20 cellular contexts compared by ENCODE assay signal in genomic region chr1:15453773-15454172, GRCh38. TPM values are rescaled to one million over a fixed set of nuclear protein-coding genes. Genes with fewer than 3 reads are reported as not detected.
A peak's percentile ranks its signal among the peaks of the same experiment; 100 is the strongest.
DNase-seq lines count a peak whose midpoint lies in the region; ATAC-seq, FAIRE-seq and TF ChIP-seq lines count a peak whose summit lies in the region.
"Had no signal": no experiment of that assay in that cellular context is flagged by ENCODE, and none has a peak within 500 bp of the region (broad histone marks: within the 10 kb centered on the region; RNA-seq: fewer than 3 reads in every experiment).

No MANE protein-coding gene starts in this region.

- no peaks in the 10 kb centered on the region for H3K9me1 ChIP-seq in IMR-90 (ENCODE audit: insufficient read depth, low read length)

- DNase-seq in AG10803 (ENCODE audit: low read depth) (peak; percentile 23), IMR-90 (peak; percentile 44), brain microvascular endothelial cell (no peak), pancreas (peak in 5 of 6 donors; percentile 66 to 90 (median 82))
- no peak for DNase-seq in stimulated activated naive CD8-positive, alpha-beta T cell treated with anti-CD3 and anti-CD28 coated beads, Interleukin-15, amount 100 ng/mL, for 72 hours
- DNase-seq in activated T-helper 2 cell treated with anti-CD3 and anti-CD28 coated beads, Interferon-gamma antibody, Interleukin-2, Interleukin-4, amounts not matched to agents 10 μg/mL and 5 μg/mL and 100 μg/mL, durations not matched to agents 14 hours and 24 hours and 36 hours (ENCODE audit: low spot score): no peak
- no peak for DNase-seq in activated CD4-positive, alpha-beta memory T cell treated with anti-CD3 and anti-CD28 coated beads, Interleukin-2, amount 10 ng/mL, durations not matched to agents 7 days and 5 days
- DNase-seq: BE2C; CD4-positive, alpha-beta memory T cell; H9; NCI-H2029; NCI-H524 treated with DMSO at 0.1 percent for 48 hours; OCI-M1 had no signal

- TF ChIP-seq POLR2A in IMR-90 (IDR thresholded peaks at IDR 0.05; ENCODE audit: low read depth, low read length): no peak

- H2BK20ac ChIP-seq in IMR-90 (ENCODE audit: low read depth, low read length): no peak overlapping the region

- no peaks in the 10 kb centered on the region for H3K9me3 Mint-ChIP-seq in stimulated activated naive CD8-positive, alpha-beta T cell treated with anti-CD3 and anti-CD28 coated beads, Interleukin-15, amount 100 ng/mL, for 72 hours
- H3K9me3 Mint-ChIP-seq in activated T-helper 2 cell treated with anti-CD3 and anti-CD28 coated beads, Interferon-gamma antibody, Interleukin-2, Interleukin-4, amounts not matched to agents 10 μg/mL and 5 μg/mL and 100 μg/mL, durations not matched to agents 14 hours and 24 hours and 36 hours: no peaks in the 10 kb centered on the region
- H3K9me3 Mint-ChIP-seq in activated CD4-positive, alpha-beta memory T cell treated with anti-CD3 and anti-CD28 coated beads, Interleukin-2, amount 10 ng/mL, durations not matched to agents 7 days and 5 days: no peaks in the 10 kb centered on the region
- H3K9me3 Mint-ChIP-seq: CD4-positive, alpha-beta memory T cell had no signal

- H3K4me3 ChIP-seq in AG10803 (ENCODE audit: low read length) (no peak overlapping the region), IMR-90 (ENCODE audit: insufficient read depth, low read depth, low read length) (no peak overlapping the region), brain microvascular endothelial cell (ENCODE audit: low read depth, low read length) (no peak overlapping the region), pancreas (no peak overlapping the region)
- H3K4me3 ChIP-seq: SK-N-MC had no signal

- no TSS peak for BruUV-seq in IMR-90 (replicated peaks; lab: Mats Ljungman, UMichigan)

- H3K36me3 ChIP-seq in IMR-90 (ENCODE audit: control insufficient read depth, insufficient read depth, low read length) (no peaks in the 10 kb centered on the region), brain microvascular endothelial cell (replicated peaks) (no peaks in the 10 kb centered on the region), pancreas (no peaks in the 10 kb centered on the region)
- H3K36me3 ChIP-seq: BE2C had no signal

- in situ Hi-C loops in IMR-90 (cut with MboI; ENCODE audit: low sequenced_read_pairs): no loop called here
- in situ Hi-C loops in brain microvascular endothelial cell (cut with HindIII; ENCODE audit: low pct_ligation_motif_present, low sequenced_read_pairs): no loop called here

- no peak overlapping the region for H4K5ac ChIP-seq in IMR-90 (ENCODE audit: low read depth, low read length)

- no peaks in the 10 kb centered on the region for H3K27me3 Mint-ChIP-seq in stimulated activated naive CD8-positive, alpha-beta T cell treated with anti-CD3 and anti-CD28 coated beads, Interleukin-15, amount 100 ng/mL, for 72 hours
- H3K27me3 Mint-ChIP-seq in activated T-helper 2 cell treated with anti-CD3 and anti-CD28 coated beads, Interferon-gamma antibody, Interleukin-2, Interleukin-4, amounts not matched to agents 10 μg/mL and 5 μg/mL and 100 μg/mL, durations not matched to agents 14 hours and 24 hours and 36 hours (ENCODE audit: low read depth): peaks cover 5% of the 10 kb centered on the region
- peaks cover 10% of the 10 kb centered on the region for H3K27me3 Mint-ChIP-seq in activated CD4-positive, alpha-beta memory T cell treated with anti-CD3 and anti-CD28 coated beads, Interleukin-2, amount 10 ng/mL, durations not matched to agents 7 days and 5 days

- no peaks in the 10 kb centered on the region for H3K36me3 Mint-ChIP-seq in activated T-helper 2 cell treated with anti-CD3 and anti-CD28 coated beads, Interferon-gamma antibody, Interleukin-2, Interleukin-4, amounts not matched to agents 10 μg/mL and 5 μg/mL and 100 μg/mL, durations not matched to agents 14 hours and 24 hours and 36 hours (ENCODE audit: low read depth)
- no peaks in the 10 kb centered on the region for H3K36me3 Mint-ChIP-seq in activated CD4-positive, alpha-beta memory T cell treated with anti-CD3 and anti-CD28 coated beads, Interleukin-2, amount 10 ng/mL, durations not matched to agents 7 days and 5 days (ENCODE audit: low read depth)
- H3K36me3 Mint-ChIP-seq: CD4-positive, alpha-beta memory T cell had no signal

- no peak overlapping the region for H3K56ac ChIP-seq in IMR-90 (ENCODE audit: extremely low read depth, insufficient read depth, low read length)

- peaks cover 4% of the 10 kb centered on the region for H3K9me3 ChIP-seq in IMR-90 (ENCODE audit: control insufficient read depth, insufficient read depth, low read length)
- no peaks in the 10 kb centered on the region for H3K9me3 ChIP-seq in pancreas
- H3K9me3 ChIP-seq: BE2C had no signal

- POLR2A ChIA-PET in IMR-90 (lab: Charles Lee; ENCODE audit: unreplicated experiment): interaction anchor here (0.5 kb wide), 1 partner anchor 42 kb away, joined by 4 read pairs; no protein-coding TSS in a partner anchor
- POLR2A ChIA-PET in activated CD4-positive, alpha-beta memory T cell treated with anti-CD3 and anti-CD28 coated beads, Interleukin-2, amount 10 ng/mL, durations not matched to agents 7 days and 5 days (lab: Charles Lee): no interaction called here

- H4K20me1 ChIP-seq in IMR-90 (ENCODE audit: insufficient read depth, low read length): no peaks in the 10 kb centered on the region

- H3K4me2 ChIP-seq in IMR-90 (ENCODE audit: low read depth, low read length): no peak overlapping the region

- no peaks in the 10 kb centered on the region for H3K27me3 ChIP-seq in IMR-90 (ENCODE audit: control insufficient read depth, insufficient read depth, low read length)
- no peaks in the 10 kb centered on the region for H3K27me3 ChIP-seq in brain microvascular endothelial cell (replicated peaks)
- no peaks in the 10 kb centered on the region for H3K27me3 ChIP-seq in pancreas
- H3K27me3 ChIP-seq: BE2C had no signal

- H3K23ac ChIP-seq in IMR-90 (ENCODE audit: low read depth, low read length): no peak overlapping the region

- no CpG with 5 or more reads among the region's 12 CpGs for WGBS in IMR-90 (ENCODE audit: extremely low coverage in 2 of 2, insufficient read length in 1 of 2), 2 experiments
- WGBS in pancreas, 2 donors: 39 to 43% methylated on average over 12 of the region's 12 CpGs

- no peak overlapping the region for H2AFZ ChIP-seq in IMR-90 (replicated peaks; ENCODE audit: low read length, poor library complexity)

- H3K27ac Mint-ChIP-seq in stimulated activated naive CD8-positive, alpha-beta T cell treated with anti-CD3 and anti-CD28 coated beads, Interleukin-15, amount 100 ng/mL, for 72 hours: no peak overlapping the region
- no peak overlapping the region for H3K27ac Mint-ChIP-seq in activated T-helper 2 cell treated with anti-CD3 and anti-CD28 coated beads, Interferon-gamma antibody, Interleukin-2, Interleukin-4, amounts not matched to agents 10 μg/mL and 5 μg/mL and 100 μg/mL, durations not matched to agents 14 hours and 24 hours and 36 hours
- no peak overlapping the region for H3K27ac Mint-ChIP-seq in activated CD4-positive, alpha-beta memory T cell treated with anti-CD3 and anti-CD28 coated beads, Interleukin-2, amount 10 ng/mL, durations not matched to agents 7 days and 5 days
- H3K27ac Mint-ChIP-seq: CD4-positive, alpha-beta memory T cell had no signal

- H3K79me1 ChIP-seq in IMR-90 (ENCODE audit: low read depth in 1 of 2, low read length in 2 of 2): no peaks in the 10 kb centered on the region

- no peak for FAIRE-seq in pancreas (lab: Jason Lieb, UNC)
- FAIRE-seq: D721Med, HepG2 had no signal

- intact Hi-C loops in IMR-90 (cut with micrococcal nuclease) (no loop called here), pancreas (cut with DNase I) (no loop called here)
- intact Hi-C loops in activated T-helper 2 cell treated with anti-CD3 and anti-CD28 coated beads, Interferon-gamma antibody, Interleukin-2, Interleukin-4, amounts not matched to agents 10 μg/mL and 5 μg/mL and 100 μg/mL, durations not matched to agents 14 hours and 24 hours and 36 hours (cut with micrococcal nuclease): no loop called here

- CTCF ChIA-PET in IMR-90 (lab: Yijun Ruan, JAX): no interaction called here
- CTCF ChIA-PET in activated CD4-positive, alpha-beta memory T cell treated with anti-CD3 and anti-CD28 coated beads, Interleukin-2, amount 10 ng/mL, durations not matched to agents 7 days and 5 days (lab: Charles Lee): no interaction called here

- H2BK5ac ChIP-seq in IMR-90 (ENCODE audit: low read depth, low read length, poor library complexity, severe bottlenecking): no peak overlapping the region

- no peak for ATAC-seq in IMR-90 (ENCODE audit: low read depth)
- peak in 2 of 4 donors; percentile 3 to 25 for ATAC-seq in pancreas
- no peak for ATAC-seq in stimulated activated naive CD8-positive, alpha-beta T cell treated with anti-CD3 and anti-CD28 coated beads, Interleukin-15, amount 100 ng/mL, for 72 hours
- ATAC-seq in GM21515 (IDR thresholded peaks at IDR 0.05; ENCODE audit: unreplicated experiment): no peak
- ATAC-seq: HepG2 had no signal

- H3K27ac ChIP-seq in IMR-90 (ENCODE audit: insufficient read depth, low read length) (no peak overlapping the region), brain microvascular endothelial cell (peak overlapping the region; percentile 45), pancreas (peak overlapping the region; percentile 64 to 85 (median 76))
- H3K27ac ChIP-seq: RWPE1, SK-N-MC had no signal

- H2AK9ac ChIP-seq in IMR-90 (replicated peaks; ENCODE audit: low read depth, low read length, poor library complexity): no peak overlapping the region

- TF ChIP-seq RAD21 in IMR-90 (IDR thresholded peaks at IDR 0.05; ENCODE audit: low read length): no peak

- H2AK5ac ChIP-seq in IMR-90 (ENCODE audit: low read depth, low read length): no peak overlapping the region

- H4K8ac ChIP-seq in IMR-90 (ENCODE audit: low read depth in 2 of 2, low read length in 2 of 2): no peak overlapping the region

- H3K4me3 Mint-ChIP-seq in stimulated activated naive CD8-positive, alpha-beta T cell treated with anti-CD3 and anti-CD28 coated beads, Interleukin-15, amount 100 ng/mL, for 72 hours: no peak overlapping the region
- no peak overlapping the region for H3K4me3 Mint-ChIP-seq in activated T-helper 2 cell treated with anti-CD3 and anti-CD28 coated beads, Interferon-gamma antibody, Interleukin-2, Interleukin-4, amounts not matched to agents 10 μg/mL and 5 μg/mL and 100 μg/mL, durations not matched to agents 14 hours and 24 hours and 36 hours (ENCODE audit: low read depth)
- no peak overlapping the region for H3K4me3 Mint-ChIP-seq in activated CD4-positive, alpha-beta memory T cell treated with anti-CD3 and anti-CD28 coated beads, Interleukin-2, amount 10 ng/mL, durations not matched to agents 7 days and 5 days
- H3K4me3 Mint-ChIP-seq: CD4-positive, alpha-beta memory T cell; H9 had no signal

- no peak overlapping the region for H3K18ac ChIP-seq in IMR-90 (ENCODE audit: low read depth, low read length)

- no peaks in the 10 kb centered on the region for H3K4me1 Mint-ChIP-seq in stimulated activated naive CD8-positive, alpha-beta T cell treated with anti-CD3 and anti-CD28 coated beads, Interleukin-15, amount 100 ng/mL, for 72 hours
- no peaks in the 10 kb centered on the region for H3K4me1 Mint-ChIP-seq in activated T-helper 2 cell treated with anti-CD3 and anti-CD28 coated beads, Interferon-gamma antibody, Interleukin-2, Interleukin-4, amounts not matched to agents 10 μg/mL and 5 μg/mL and 100 μg/mL, durations not matched to agents 14 hours and 24 hours and 36 hours (ENCODE audit: low read depth)
- H3K4me1 Mint-ChIP-seq in activated CD4-positive, alpha-beta memory T cell treated with anti-CD3 and anti-CD28 coated beads, Interleukin-2, amount 10 ng/mL, durations not matched to agents 7 days and 5 days: no peaks in the 10 kb centered on the region
- H3K4me1 Mint-ChIP-seq: CD4-positive, alpha-beta memory T cell had no signal

- 0 out of 2 replicates have a peak, but pooled peaks cover 4% of the 10 kb centered on the region for H3K4me1 ChIP-seq in IMR-90 (ENCODE audit: control insufficient read depth, insufficient read depth, low read length)
- peaks cover 8 to 24% (median 13%) of the 10 kb centered on the region in 3 donors for H3K4me1 ChIP-seq in pancreas
- H3K4me1 ChIP-seq: BE2C had no signal

- TF ChIP-seq CTCF in AG10803 (conservative IDR thresholded peaks at IDR 0.05; ENCODE audit: low read length) (no peak), IMR-90 (conservative IDR thresholded peaks at IDR 0.05; ENCODE audit: low read depth, low read length) (no peak), brain microvascular endothelial cell (IDR thresholded peaks at IDR 0.05; ENCODE audit: low read depth, low read length, missing control alignments) (no peak), pancreas (IDR thresholded peaks at IDR 0.05) (no peak)

- dilution Hi-C loops in IMR-90 (cut with HindIII; ENCODE audit: low sequenced_read_pairs, unreplicated experiment): no loop called here

- H4K91ac ChIP-seq in IMR-90 (ENCODE audit: insufficient read depth, low read depth, low read length): no peak overlapping the region

- H3K14ac ChIP-seq in IMR-90 (replicated peaks; ENCODE audit: low read depth, low read length): no peak overlapping the region

- H3K9ac ChIP-seq in IMR-90 (ENCODE audit: low read depth, low read length): no peak overlapping the region

- H2BK15ac ChIP-seq in IMR-90 (ENCODE audit: low read depth, low read length): no peak overlapping the region

- H2BK120ac ChIP-seq in IMR-90 (ENCODE audit: low read depth, low read length): no peak overlapping the region

- no peak overlapping the region for H3K4ac ChIP-seq in IMR-90 (ENCODE audit: low read depth, low read length)

RNA-seq across cellular contexts. Expression of gene CELA2A, which starts 2.8 kb away (rescaled TPM):
- total RNA-seq in IMR-90 (2012; rRNA removed): not detected in 2 replicates
- polyA plus RNA-seq in IMR-90 (2012; rRNA removed): not detected in 2 replicates
- not detected in 2 replicates for polyA plus RNA-seq in IMR-90 (2012; cell fraction: cytosol; rRNA removed)
- polyA plus RNA-seq in IMR-90 (2012; cell fraction: nucleus; rRNA removed; ENCODE audit: low replicate concordance): not detected in 2 replicates
- total RNA-seq in pancreas: over 10,000 TPM in 2 of 6 donors, 1,000 to 10,000 TPM in 3, 100 to 1,000 TPM in 1; 360 to 20,184 (median 5,030) TPM
- polyA plus RNA-seq in pancreas: 1,000 to 10,000 TPM; 2,295 to 3,502 TPM
- not detected in 2 replicates for total RNA-seq in activated T-helper 2 cell treated with anti-CD3 and anti-CD28 coated beads, Interferon-gamma antibody, Interleukin-2, Interleukin-4, amounts not matched to agents 10 μg/mL and 5 μg/mL and 100 μg/mL, durations not matched to agents 14 hours and 24 hours and 36 hours
- total RNA-seq in activated CD4-positive, alpha-beta memory T cell treated with anti-CD3 and anti-CD28 coated beads, Interleukin-2, amount 10 ng/mL, durations not matched to agents 7 days and 5 days: not detected
- total RNA-seq: A673; CD4-positive, alpha-beta memory T cell; H9; HepG2; LHCN-M2 had no signal
- polyA plus RNA-seq: CD4-positive, alpha-beta memory T cell; HepG2 had no signal

RNA-seq across cellular contexts. Expression of gene CTRC, which starts 15.5 kb away (rescaled TPM):
- not detected in 2 replicates for total RNA-seq in IMR-90 (2012; rRNA removed)
- not detected in 2 replicates for polyA plus RNA-seq in IMR-90 (2012; rRNA removed)
- polyA plus RNA-seq in IMR-90 (2012; cell fraction: cytosol; rRNA removed): not detected in 2 replicates
- 0.86 and 1.7 TPM in 2 replicates for polyA plus RNA-seq in IMR-90 (2012; cell fraction: nucleus; rRNA removed; ENCODE audit: low replicate concordance)
- over 10,000 TPM in 1 of 6 donors, 1,000 to 10,000 TPM in 5; 7,866 to 13,867 (median 8,408) TPM for total RNA-seq in pancreas
- polyA plus RNA-seq in pancreas: 1,000 to 10,000 TPM; 3,972 to 5,613 TPM
- 0.34 and 0.64 TPM in 2 replicates for total RNA-seq in activated T-helper 2 cell treated with anti-CD3 and anti-CD28 coated beads, Interferon-gamma antibody, Interleukin-2, Interleukin-4, amounts not matched to agents 10 μg/mL and 5 μg/mL and 100 μg/mL, durations not matched to agents 14 hours and 24 hours and 36 hours
- total RNA-seq in activated CD4-positive, alpha-beta memory T cell treated with anti-CD3 and anti-CD28 coated beads, Interleukin-2, amount 10 ng/mL, durations not matched to agents 7 days and 5 days: under 1 TPM; 0.45 to 0.73 TPM
- total RNA-seq: H9, HepG2, LHCN-M2 had no signal
- polyA plus RNA-seq: CD4-positive, alpha-beta memory T cell; HepG2 had no signal

RNA-seq across cellular contexts. Expression of gene CELA2B, which starts 22.1 kb away (rescaled TPM):
- not detected in 2 replicates for total RNA-seq in IMR-90 (2012; rRNA removed)
- polyA plus RNA-seq in IMR-90 (2012; rRNA removed): not detected in 2 replicates
- polyA plus RNA-seq in IMR-90 (2012; cell fraction: cytosol; rRNA removed): 0.05 TPM in 1 of 2 replicates, not detected in the other
- not detected in 2 replicates for polyA plus RNA-seq in IMR-90 (2012; cell fraction: nucleus; rRNA removed; ENCODE audit: low replicate concordance)
- 1,000 to 10,000 TPM in 2 of 6 donors, 100 to 1,000 TPM in 4; 310 to 2,290 (median 800) TPM for total RNA-seq in pancreas
- polyA plus RNA-seq in pancreas: 100 to 1,000 TPM; 186 to 203 TPM
- total RNA-seq in activated T-helper 2 cell treated with anti-CD3 and anti-CD28 coated beads, Interferon-gamma antibody, Interleukin-2, Interleukin-4, amounts not matched to agents 10 μg/mL and 5 μg/mL and 100 μg/mL, durations not matched to agents 14 hours and 24 hours and 36 hours: not detected in 2 replicates
- total RNA-seq in activated CD4-positive, alpha-beta memory T cell treated with anti-CD3 and anti-CD28 coated beads, Interleukin-2, amount 10 ng/mL, durations not matched to agents 7 days and 5 days: not detected
- total RNA-seq: A673; CD4-positive, alpha-beta memory T cell; H9; HepG2; LHCN-M2 had no signal
- polyA plus RNA-seq: CD4-positive, alpha-beta memory T cell; HepG2 had no signal

RNA-seq across cellular contexts. Expression of gene EFHD2, which starts 44.1 kb away (rescaled TPM):
- 22.6 and 23.1 TPM in 2 replicates for total RNA-seq in IMR-90 (2012; rRNA removed)
- 58.9 and 72.7 TPM in 2 replicates for polyA plus RNA-seq in IMR-90 (2012; rRNA removed)
- 59.0 and 96.1 TPM in 2 replicates for polyA plus RNA-seq in IMR-90 (2012; cell fraction: cytosol; rRNA removed)
- polyA plus RNA-seq in IMR-90 (2012; cell fraction: nucleus; rRNA removed; ENCODE audit: low replicate concordance): 77.3 and 108 TPM in 2 replicates
- 10 to 100 TPM; 35.9 to 43.6 (median 38.8) TPM for total RNA-seq in pancreas
- polyA plus RNA-seq in pancreas: 10 to 100 TPM; 30.5 to 47.4 TPM
- total RNA-seq in activated T-helper 2 cell treated with anti-CD3 and anti-CD28 coated beads, Interferon-gamma antibody, Interleukin-2, Interleukin-4, amounts not matched to agents 10 μg/mL and 5 μg/mL and 100 μg/mL, durations not matched to agents 14 hours and 24 hours and 36 hours: 82.4 and 85.2 TPM in 2 replicates
- total RNA-seq in activated CD4-positive, alpha-beta memory T cell treated with anti-CD3 and anti-CD28 coated beads, Interleukin-2, amount 10 ng/mL, durations not matched to agents 7 days and 5 days: 10 to 100 TPM; 97.7 to 99.7 TPM

Comparison
In these comparisons a context has a peak if more than half of its experiments do, and no peak if none do; other contexts are left out.
1. DNase-seq: peak in AG10803 (single experiment), IMR-90 (single experiment) and pancreas (5 of 6); none in brain microvascular endothelial cell (single experiment), stimulated activated naive CD8-positive, alpha-beta T cell treated with anti-CD3 and anti-CD28 coated beads, Interleukin-15, amount 100 ng/mL, for 72 hours (0 of 2), activated T-helper 2 cell treated with anti-CD3 and anti-CD28 coated beads, Interferon-gamma antibody, Interleukin-2, Interleukin-4, amounts not matched to agents 10 μg/mL and 5 μg/mL and 100 μg/mL, durations not matched to agents 14 hours and 24 hours and 36 hours (single experiment) and activated CD4-positive, alpha-beta memory T cell treated with anti-CD3 and anti-CD28 coated beads, Interleukin-2, amount 10 ng/mL, durations not matched to agents 7 days and 5 days (single experiment).
2. RNA of gene CELA2A, which starts 2.8 kb away (total RNA-seq): 360 to 20,184 TPM in pancreas; not detected in IMR-90, not detected in activated T-helper 2 cell treated with anti-CD3 and anti-CD28 coated beads, Interferon-gamma antibody, Interleukin-2, Interleukin-4, amounts not matched to agents 10 μg/mL and 5 μg/mL and 100 μg/mL, durations not matched to agents 14 hours and 24 hours and 36 hours and not detected in activated CD4-positive, alpha-beta memory T cell treated with anti-CD3 and anti-CD28 coated beads, Interleukin-2, amount 10 ng/mL, durations not matched to agents 7 days and 5 days; every median in the first group is over 100 times any median in the second.
3. RNA of gene CTRC, which starts 15.5 kb away (total RNA-seq): 7,866 to 13,867 TPM in pancreas; 0.45 to 0.73 TPM in activated CD4-positive, alpha-beta memory T cell treated with anti-CD3 and anti-CD28 coated beads, Interleukin-2, amount 10 ng/mL, durations not matched to agents 7 days and 5 days, 0.34 to 0.64 TPM in activated T-helper 2 cell treated with anti-CD3 and anti-CD28 coated beads, Interferon-gamma antibody, Interleukin-2, Interleukin-4, amounts not matched to agents 10 μg/mL and 5 μg/mL and 100 μg/mL, durations not matched to agents 14 hours and 24 hours and 36 hours and not detected in IMR-90; every median in the first group is over 1,000 times any median in the second.
4. RNA of gene CELA2B, which starts 22.1 kb away (total RNA-seq): 310 to 2,290 TPM in pancreas; not detected in IMR-90, not detected in activated T-helper 2 cell treated with anti-CD3 and anti-CD28 coated beads, Interferon-gamma antibody, Interleukin-2, Interleukin-4, amounts not matched to agents 10 μg/mL and 5 μg/mL and 100 μg/mL, durations not matched to agents 14 hours and 24 hours and 36 hours and not detected in activated CD4-positive, alpha-beta memory T cell treated with anti-CD3 and anti-CD28 coated beads, Interleukin-2, amount 10 ng/mL, durations not matched to agents 7 days and 5 days; every median in the first group is over 100 times any median in the second.